Comparison of ENCODE assay signal across 16 cellular contexts in genomic region chr10:16570731-16571130, GRCh38. TPM values are rescaled to one million over a fixed set of nuclear protein-coding genes. Genes with fewer than 3 reads are reported as not detected.
DNase-seq lines count a peak whose midpoint lies in the region; ATAC-seq and TF ChIP-seq lines count a peak whose summit lies in the region.
"Had no signal": no experiment of that assay in that cellular context is flagged by ENCODE, and none has a peak within 500 bp of the region (broad histone marks: within the 10 kb centered on the region; RNA-seq: fewer than 3 reads in every experiment).

No MANE protein-coding gene starts in this region.

- H3K27ac Mint-ChIP-seq in effector memory CD8-positive, alpha-beta T cell, result no peak overlapping the region
- H3K27ac Mint-ChIP-seq: H9, T-helper 17 cell had no signal

- peak overlapping the region; percentile 24 to 41 for H3K4me3 Mint-ChIP-seq in effector memory CD8-positive, alpha-beta T cell
- H3K4me3 Mint-ChIP-seq: H9, T-helper 17 cell had no signal

- DNase-seq in effector memory CD8-positive, alpha-beta T cell, result no peak
- DNase-seq in activated gamma-delta T cell treated with Interleukin-2 at 50 U/mL for 16 hours (no peak), amygdala (lab: John Stamatoyannopoulos, UW) (no peak), DMS153 (lab: John Stamatoyannopoulos, UW) (no peak), foreskin keratinocyte (no peak)
- DNase-seq: H9; MV-4-11; NK-92 treated with Interleukin-12 subunit alpha and Interleukin-12 subunit beta, amount 100 ng/mL, for 24 hours; stimulated activated CD4-positive, alpha-beta T cell treated with anti-CD3 and anti-CD28 coated beads, Interleukin-1b, Interleukin-23, amount 100 ng/mL, for 48 hours; T-helper 17 cell; testis had no signal

- peaks cover 31 to 32% of the 10 kb centered on the region in 2 donors for H3K27me3 Mint-ChIP-seq in effector memory CD8-positive, alpha-beta T cell

- TF ChIP-seq CTCF in foreskin keratinocyte (conservative IDR thresholded peaks at IDR 0.05), result no peak

- H3K27me3 ChIP-seq in foreskin keratinocyte, result no peaks in the 10 kb centered on the region
- H3K27me3 ChIP-seq: cardiac muscle cell, testis had no signal

- ATAC-seq in GM18907 (IDR thresholded peaks at IDR 0.05; ENCODE audit: unreplicated experiment), result peak; percentile 95
- peak; percentile 90 for ATAC-seq in GM21529 (IDR thresholded peaks at IDR 0.05; ENCODE audit: unreplicated experiment)
- ATAC-seq in HG03103 (IDR thresholded peaks at IDR 0.05; ENCODE audit: low read depth, unreplicated experiment), result peak; percentile 91
- ATAC-seq in effector memory CD8-positive, alpha-beta T cell (replicated peaks), result no peak
- ATAC-seq in foreskin keratinocyte, result no peak
- ATAC-seq: T-helper 17 cell had no signal

- H3K4me1 ChIP-seq in foreskin keratinocyte, result no peaks in the 10 kb centered on the region
- H3K4me1 ChIP-seq: testis had no signal

- no peaks in the 10 kb centered on the region for H3K36me3 Mint-ChIP-seq in effector memory CD8-positive, alpha-beta T cell (ENCODE audit: insufficient read depth)

- H3K4me1 Mint-ChIP-seq in effector memory CD8-positive, alpha-beta T cell (ENCODE audit: low read depth in 2 of 2), result peaks cover 5 to 8% of the 10 kb centered on the region in 2 donors

- H3K9me3 Mint-ChIP-seq in effector memory CD8-positive, alpha-beta T cell, result no peaks in the 10 kb centered on the region
- H3K9me3 Mint-ChIP-seq: H9 had no signal

- no peak overlapping the region for H3K27ac ChIP-seq in foreskin keratinocyte
- H3K27ac ChIP-seq: cardiac muscle cell, neutrophil, testis had no signal

RNA-seq across cellular contexts. Expression of gene C1QL3, which starts 49.1 kb away (rescaled TPM):
- total RNA-seq in foreskin keratinocyte, result not detected in 2 replicates
- polyA plus RNA-seq in foreskin keratinocyte, result not detected in 2 replicates
- total RNA-seq: cardiac muscle cell, T-helper 17 cell had no signal
- polyA plus RNA-seq: cardiac muscle cell had no signal

Comparison
In these comparisons a context has a peak if more than half of its experiments do, and no peak if none do; other contexts are left out.
1. ATAC-seq: peak in GM18907 (single experiment), GM21529 (single experiment) and HG03103 (single experiment); none in effector memory CD8-positive, alpha-beta T cell (single experiment) and foreskin keratinocyte (single experiment).